Comparison of ENCODE assay signal across 11 cellular contexts in genomic region chr3:48750906-48751305, GRCh38.
"Had no signal": no experiment of that assay in that cellular context is flagged by ENCODE, and none has a peak within 500 bp of the region (broad histone marks: within the 10 kb centered on the region; RNA-seq: fewer than 3 reads in every experiment).

No MANE protein-coding gene starts in this region.

- DNase-seq: activated naive CD4-positive, alpha-beta T cell treated with anti-CD3 and anti-CD28 coated beads, Interleukin-2, amount 50 U/mL, for 16 hours; adrenal gland; cerebellar nuclear complex; foreskin fibroblast; islet precursor cell; retina; stimulated activated CD4-positive, alpha-beta T cell treated with anti-CD3 and anti-CD28 coated beads, Interleukin-15, amount 100 ng/mL, for 24 hours; stimulated activated CD4-positive, alpha-beta T cell treated with anti-CD3 and anti-CD28 coated beads, Interleukin-4, amount 100 ng/mL, for 24 hours had no signal

- H3K9me3 ChIP-seq: adrenal gland, esophagus muscularis mucosa, thoracic aorta had no signal

- FAIRE-seq: endometrium had no signal

- H3K4me3 ChIP-seq: adrenal gland, esophagus muscularis mucosa, thoracic aorta had no signal

- H3K27me3 ChIP-seq: adrenal gland, esophagus muscularis mucosa had no signal

- H3K27ac ChIP-seq: adrenal gland, esophagus muscularis mucosa, thoracic aorta had no signal
